ENCODE assay signal across 2 cellular contexts in genomic region chr11:122423283-122423682, GRCh38.
TF ChIP-seq lines count a peak whose summit lies in the region.

No MANE protein-coding gene starts in this region.

TF ChIP-seq in A549, 52 proteins besides CTCF, POLR2A, EP300 and RAD21:
- no peak for TF ChIP-seq EHF (CRISPR knock-in tag; IDR thresholded peaks at IDR 0.05)
- no peak for TF ChIP-seq HDAC2 (IDR thresholded peaks at IDR 0.05)
- no peak for TF ChIP-seq ATOH8 (CRISPR knock-in tag; IDR thresholded peaks at IDR 0.05; ENCODE audit: low read depth)
- TF ChIP-seq CHD4 (IDR thresholded peaks at IDR 0.05; ENCODE audit: borderline replicate concordance) = no peak
- no peak for TF ChIP-seq CBX8 (IDR thresholded peaks at IDR 0.05)
- TF ChIP-seq MAZ (IDR thresholded peaks at IDR 0.05; ENCODE audit: borderline replicate concordance, low read depth, low read length) = no peak
- TF ChIP-seq ZNF302 (CRISPR knock-in tag; IDR thresholded peaks at IDR 0.05) = no peak
- TF ChIP-seq JUNB (IDR thresholded peaks at IDR 0.05) = no peak

TF ChIP-seq in neural cell, 6 proteins besides CTCF, POLR2A, EP300 and RAD21 (continued from another document):
- peak; percentile 53 for TF ChIP-seq REST (IDR thresholded peaks at IDR 0.05; ENCODE audit: borderline replicate concordance)
